Comparison of ENCODE assay signal across 8 cellular contexts in the genomic region with DNA sequence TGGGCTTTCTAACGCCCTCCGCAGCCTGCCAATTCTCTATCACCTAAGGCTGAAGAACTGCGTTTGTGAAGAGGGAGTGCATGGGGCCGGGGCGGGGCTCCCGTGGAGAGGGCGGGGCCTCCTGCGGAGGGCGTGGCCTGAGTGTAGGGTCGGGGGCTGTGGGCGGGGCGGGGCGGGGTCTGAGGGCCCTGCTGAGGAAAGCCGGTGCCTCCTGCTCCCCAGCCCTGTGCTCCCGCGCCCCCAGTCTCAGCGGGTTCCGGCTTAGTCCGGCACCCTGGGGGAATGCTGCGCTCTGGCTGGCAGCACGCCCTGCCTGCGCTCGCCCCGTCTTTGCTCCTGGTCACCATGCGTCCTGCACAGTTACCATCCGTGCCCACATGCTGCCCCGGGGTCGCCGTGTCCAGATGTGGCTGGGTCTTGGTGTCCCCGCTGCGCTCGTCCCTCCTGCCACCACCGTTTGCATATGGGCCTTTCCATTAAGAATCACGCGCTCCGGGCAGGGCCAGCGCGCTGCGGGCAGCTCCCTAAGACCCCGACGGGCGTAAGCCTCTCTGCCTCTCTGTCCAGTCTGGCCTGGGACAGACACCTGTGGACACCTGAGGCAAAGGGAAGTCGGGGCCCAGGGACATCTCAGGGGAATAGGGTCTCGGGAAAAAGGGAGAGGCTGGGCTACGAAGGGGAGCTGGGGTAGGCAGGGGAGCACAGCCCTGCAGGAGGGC.
A peak's percentile ranks its signal among the peaks of the same experiment; 100 is the strongest.
DNase-seq lines count a peak whose midpoint lies in the region; ATAC-seq and TF ChIP-seq lines count a peak whose summit lies in the region.

No MANE protein-coding gene starts in this region.

- DNase-seq in activated CD4-positive, alpha-beta T cell treated with anti-CD3 and anti-CD28 coated beads for 1 hour: peak; percentile 52
- DNase-seq in esophagus muscularis mucosa (ENCODE audit: extremely low spot score) (peak; percentile 88), psoas muscle (no peak), hippocampal formation (lab: John Stamatoyannopoulos, UW) (no peak), 8988T (no peak)

- peak overlapping the region in 1 of 11 experiments; percentile 33; a peak in 1 of 22 replicates for H3K27ac ChIP-seq in BLaER1 treated with 17β-estradiol and CSF1 and Interleukin-3, amounts not matched to agents 10 nM and 100 nM
- H3K27ac ChIP-seq in esophagus muscularis mucosa (replicated peaks in 1 of 4): no peak overlapping the region
- no peak overlapping the region for H3K27ac ChIP-seq in psoas muscle

- 9% methylated on average over 20 of the region's 45 CpGs for WGBS in esophagus muscularis mucosa
- 11 to 21% (median 18%) methylated on average over 39 to 45 of the region's 45 CpGs for WGBS in psoas muscle, 3 donors

- no peak for TF ChIP-seq CTCF in esophagus muscularis mucosa (IDR thresholded peaks at IDR 0.05)
- no peak for TF ChIP-seq CTCF in psoas muscle (IDR thresholded peaks at IDR 0.05)

- intact Hi-C loops in esophagus muscularis mucosa (cut with DNase I): no loop called here
- intact Hi-C loops in psoas muscle (cut with DNase I): no loop called here

- 0 out of 22 replicates have a peak overlapping the region, but pooled peaks of 1 of the 11 experiments have one; percentile 2 for H3K9ac ChIP-seq in BLaER1 treated with 17β-estradiol and CSF1 and Interleukin-3, amounts not matched to agents 10 nM and 100 nM

- peak overlapping the region in 1 of 10 experiments; percentile 35; a peak in 1 of 20 replicates for H3K4me3 ChIP-seq in BLaER1 treated with 17β-estradiol and CSF1 and Interleukin-3, amounts not matched to agents 10 nM and 100 nM
- H3K4me3 ChIP-seq in esophagus muscularis mucosa: peak overlapping the region in 2 of 4 donors; percentile 7 to 27
- H3K4me3 ChIP-seq in psoas muscle: peak overlapping the region; percentile 38

- peaks cover 0 to 4% (median 0%) of the 10 kb centered on the region in 11 experiments; a peak in 1 of 22 replicates for H3K9me3 ChIP-seq in BLaER1 treated with 17β-estradiol and CSF1 and Interleukin-3, amounts not matched to agents 10 nM and 100 nM (replicated peaks in 1 of 11)
- no peaks in the 10 kb centered on the region for H3K9me3 ChIP-seq in esophagus muscularis mucosa
- H3K9me3 ChIP-seq in psoas muscle: no peaks in the 10 kb centered on the region

- no peak for TF ChIP-seq EP300 in esophagus muscularis mucosa (IDR thresholded peaks at IDR 0.05)

- H3K27me3 ChIP-seq in BLaER1 treated with 17β-estradiol and CSF1 and Interleukin-3, amounts not matched to agents 10 nM and 100 nM: peaks cover 14 to 30% (median 25%) of the 10 kb centered on the region in 11 experiments
- H3K27me3 ChIP-seq in esophagus muscularis mucosa: peaks cover 0 to 91% (median 20%) of the 10 kb centered on the region in 4 donors
- H3K27me3 ChIP-seq in psoas muscle (ENCODE audit: insufficient read depth in 3 of 3, low read length in 2 of 3): peaks cover 0 to 37% (median 11%) of the 10 kb centered on the region in 3 donors

- peak overlapping the region; percentile 50 to 83 (median 78); a peak in 20 of 22 replicates for H3K4me2 ChIP-seq in BLaER1 treated with 17β-estradiol and CSF1 and Interleukin-3, amounts not matched to agents 10 nM and 100 nM

- peak in 2 of 4 donors; percentile 6 to 16 for ATAC-seq in psoas muscle
- no peak for ATAC-seq in GM18511 (IDR thresholded peaks at IDR 0.05; ENCODE audit: unreplicated experiment)
- ATAC-seq in GM19035 (IDR thresholded peaks at IDR 0.05; ENCODE audit: unreplicated experiment): no peak

- TF ChIP-seq POLR2A in esophagus muscularis mucosa (IDR thresholded peaks at IDR 0.05; ENCODE audit: low read depth): no peak

- no peaks in the 10 kb centered on the region for H3K36me3 ChIP-seq in BLaER1 treated with 17β-estradiol and CSF1 and Interleukin-3, amounts not matched to agents 10 nM and 100 nM
- H3K36me3 ChIP-seq in esophagus muscularis mucosa (no peaks in the 10 kb centered on the region), psoas muscle (ENCODE audit: insufficient read depth in 1 of 2, low read depth in 1 of 2) (no peaks in the 10 kb centered on the region)

- H3K4me1 ChIP-seq in BLaER1 treated with 17β-estradiol and CSF1 and Interleukin-3, amounts not matched to agents 10 nM and 100 nM: peaks cover 8 to 38% (median 33%) of the 10 kb centered on the region in 10 experiments
- H3K4me1 ChIP-seq in esophagus muscularis mucosa (peaks cover 6 to 18% (median 16%) of the 10 kb centered on the region in 4 donors), psoas muscle (peaks cover 7% of the 10 kb centered on the region)

- peaks cover 0 to 6% (median 0%) of the 10 kb centered on the region in 11 experiments; a peak in 2 of 22 replicates for H4K20me1 ChIP-seq in BLaER1 treated with 17β-estradiol and CSF1 and Interleukin-3, amounts not matched to agents 10 nM and 100 nM

Comparison
In these comparisons a context has a peak if more than half of its experiments do, and no peak if none do; other contexts are left out.
1. DNase-seq: peak in activated CD4-positive, alpha-beta T cell treated with anti-CD3 and anti-CD28 coated beads for 1 hour (single experiment) and esophagus muscularis mucosa (single experiment); none in psoas muscle (0 of 2), hippocampal formation (0 of 2) and 8988T (single experiment).